1 cellular context compared by ENCODE assay signal in genomic region chr20:36647194-36648121, GRCh38.
TF ChIP-seq lines count a peak whose summit lies in the region.

No MANE protein-coding gene starts in this region.

TF ChIP-seq in HepG2, 621 proteins besides CTCF, POLR2A, EP300 and RAD21 (continued from another document and continues in another):
- TF ChIP-seq ZNF280D (CRISPR knock-in tag; IDR thresholded peaks at IDR 0.05) (no peak), GFI1 (CRISPR knock-in tag; IDR thresholded peaks at IDR 0.05; ENCODE audit: borderline replicate concordance) (peak; percentile 75), CCDC6 (CRISPR knock-in tag; IDR thresholded peaks at IDR 0.05) (peak; percentile 50; the same call in 1 of the 2 replicates), SPEN (CRISPR knock-in tag; IDR thresholded peaks at IDR 0.05; ENCODE audit: low read depth) (no peak), NFKBIZ (CRISPR knock-in tag; IDR thresholded peaks at IDR 0.05) (no peak; the same call in 1 of the 2 replicates), ELF3 (CRISPR knock-in tag; IDR thresholded peaks at IDR 0.05) (peak; percentile 17; the same call in 1 of the 2 replicates), NFE2L1 (CRISPR knock-in tag; IDR thresholded peaks at IDR 0.05; ENCODE audit: borderline replicate concordance) (no peak), KDM6A (CRISPR knock-in tag; IDR thresholded peaks at IDR 0.05; ENCODE audit: low read depth) (peak; percentile 59; the same call in 1 of the 2 replicates), FOXJ3 (CRISPR knock-in tag; IDR thresholded peaks at IDR 0.05; ENCODE audit: borderline replicate concordance) (peak; percentile 53; the same call in 1 of the 2 replicates), KDM3A (CRISPR knock-in tag; IDR thresholded peaks at IDR 0.05; ENCODE audit: low read depth) (no peak), ZNF761 (CRISPR knock-in tag; conservative IDR thresholded peaks at IDR 0.05) (no peak), FOXP1 (IDR thresholded peaks at IDR 0.05) (no peak), FOXP1 (CRISPR knock-in tag; IDR thresholded peaks at IDR 0.05) (peak; percentile 20; the same call in 1 of the 2 replicates), ESRRA (CRISPR knock-in tag; IDR thresholded peaks at IDR 0.05; ENCODE audit: low read depth) (no peak), ZNF282 (IDR thresholded peaks at IDR 0.05; ENCODE audit: partially characterized antibody) (no peak), ELK4 (CRISPR knock-in tag; IDR thresholded peaks at IDR 0.05; ENCODE audit: borderline replicate concordance) (no peak), MIER2 (CRISPR knock-in tag; IDR thresholded peaks at IDR 0.05) (0 out of 2 replicates have a peak, but pooled peaks have one; percentile 43), SSRP1 (CRISPR knock-in tag; IDR thresholded peaks at IDR 0.05) (peak; percentile 67; the same call in 1 of the 2 replicates), SYNCRIP (IDR thresholded peaks at IDR 0.05; ENCODE audit: insufficient read depth, low read depth, low read length) (no peak), SP5 (CRISPR knock-in tag; IDR thresholded peaks at IDR 0.05; ENCODE audit: borderline replicate concordance, low read depth) (0 out of 2 replicates have a peak, but pooled peaks have one; percentile 18), NFYB (CRISPR knock-in tag; IDR thresholded peaks at IDR 0.05) (no peak), ZGPAT (CRISPR knock-in tag; IDR thresholded peaks at IDR 0.05) (peak; percentile 30; the same call in 1 of the 2 replicates), PAWR (CRISPR knock-in tag; IDR thresholded peaks at IDR 0.05; ENCODE audit: borderline replicate concordance) (no peak), TAF15 (IDR thresholded peaks at IDR 0.05; ENCODE audit: low read depth, low read length, poor library complexity, severe bottlenecking) (no peak), NFIB (CRISPR knock-in tag; IDR thresholded peaks at IDR 0.05; ENCODE audit: borderline replicate concordance) (no peak), EHMT2 (IDR thresholded peaks at IDR 0.05; ENCODE audit: borderline replicate concordance, low read depth, low read length) (no peak), ZNF563 (CRISPR knock-in tag; IDR thresholded peaks at IDR 0.05) (no peak), HNRNPLL (IDR thresholded peaks at IDR 0.05; ENCODE audit: low read depth, low read length, poor library complexity, severe bottlenecking) (no peak), U2AF1 (optimal IDR thresholded peaks at IDR 0.05; ENCODE audit: low read depth, low read length) (no peak), CENPX (CRISPR knock-in tag; IDR thresholded peaks at IDR 0.05) (no peak), ZNF770 (CRISPR knock-in tag; IDR thresholded peaks at IDR 0.05) (no peak), BCL6 (CRISPR knock-in tag; IDR thresholded peaks at IDR 0.05) (peak; percentile 77), MAZ (IDR thresholded peaks at IDR 0.05; ENCODE audit: borderline replicate concordance, low read depth, low read length) (peak; percentile 50; the same call in 1 of the 2 replicates), MAZ (CRISPR knock-in tag; IDR thresholded peaks at IDR 0.05; ENCODE audit: low read depth) (no peak), ZBTB40 (IDR thresholded peaks at IDR 0.05) (no peak), ZBTB40 (CRISPR knock-in tag; IDR thresholded peaks at IDR 0.05) (no peak), MYPOP (CRISPR knock-in tag; IDR thresholded peaks at IDR 0.05) (no peak), ZNF773 (CRISPR knock-in tag; IDR thresholded peaks at IDR 0.05; ENCODE audit: borderline replicate concordance) (no peak), ZNF558 (CRISPR knock-in tag; IDR thresholded peaks at IDR 0.05; ENCODE audit: borderline replicate concordance) (no peak), ATF5 (CRISPR knock-in tag; IDR thresholded peaks at IDR 0.05; ENCODE audit: low read depth) (no peak), ZBTB20 (CRISPR knock-in tag; IDR thresholded peaks at IDR 0.05; ENCODE audit: borderline replicate concordance, low read depth) (no peak), SP1 (IDR thresholded peaks at IDR 0.05) (no peak), SP1 (CRISPR knock-in tag; IDR thresholded peaks at IDR 0.05) (no peak), PCBP2 (optimal IDR thresholded peaks at IDR 0.05; ENCODE audit: low read depth, low read length, poor library complexity, severe bottlenecking) (no peak), CENPBD1 (CRISPR knock-in tag; IDR thresholded peaks at IDR 0.05; ENCODE audit: borderline replicate concordance, low read depth) (no peak), NRL (CRISPR knock-in tag; IDR thresholded peaks at IDR 0.05; ENCODE audit: borderline replicate concordance) (no peak), ZNF496 (CRISPR knock-in tag; IDR thresholded peaks at IDR 0.05; ENCODE audit: insufficient replicate concordance) (no peak), MZF1 (CRISPR knock-in tag; IDR thresholded peaks at IDR 0.05; ENCODE audit: borderline replicate concordance) (no peak), YEATS2 (CRISPR knock-in tag; IDR thresholded peaks at IDR 0.05; ENCODE audit: borderline replicate concordance) (no peak), TCF7 (IDR thresholded peaks at IDR 0.05; ENCODE audit: low read depth) (no peak; the same call in 1 of the 2 replicates)
